8 cellular contexts compared by ENCODE assay signal in the genomic region with DNA sequence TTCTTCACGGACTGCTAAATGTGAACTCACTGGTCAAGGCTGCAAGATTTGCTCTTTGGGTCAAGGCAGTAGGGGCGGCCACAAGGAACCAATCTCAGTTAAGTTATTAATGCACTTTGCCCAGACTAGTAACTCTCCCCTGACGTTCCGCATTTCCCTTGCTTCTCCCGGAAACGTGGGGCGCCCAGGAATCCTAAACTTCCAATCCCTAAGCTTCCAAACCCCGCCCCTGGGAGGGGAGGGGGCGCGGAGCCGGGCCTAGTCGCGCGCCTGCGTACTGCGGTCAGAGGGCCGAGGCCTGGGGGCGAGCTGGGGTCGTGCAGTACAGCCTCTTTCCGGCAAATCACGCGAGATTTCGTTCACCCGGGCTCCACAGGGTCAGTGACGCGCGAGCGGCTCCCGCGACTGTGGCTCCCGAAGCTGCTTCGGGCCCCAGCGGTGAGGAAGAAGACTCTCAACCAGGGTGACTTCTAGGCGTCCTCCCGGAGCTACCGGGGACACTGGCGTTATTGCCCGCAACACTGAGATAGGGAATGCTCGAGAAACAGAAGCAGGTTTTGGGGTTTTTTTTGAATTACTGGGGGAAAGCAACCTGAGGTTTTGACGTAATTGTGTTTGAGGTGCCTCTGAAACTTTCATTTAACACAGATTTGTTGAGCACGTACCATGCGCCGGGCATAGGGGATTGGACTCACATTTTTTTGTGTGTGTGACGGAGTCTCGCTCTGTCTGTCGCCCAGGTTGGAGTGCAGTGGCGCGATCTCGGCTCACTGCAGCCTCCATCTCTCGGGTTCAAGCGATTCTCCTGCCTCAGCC. TPM values are rescaled to one million over a fixed set of nuclear protein-coding genes. Genes with fewer than 3 reads are reported as not detected.
DNase-seq lines count a peak whose midpoint lies in the region; ATAC-seq and TF ChIP-seq lines count a peak whose summit lies in the region.

A gene (plus strand): TSS at position 265 of the 816 bp plus-strand sequence. CDS start 7,032 bp downstream, outside the sequence.

- H3K36me3 Mint-ChIP-seq in activated B cell treated with CpG ODN at 0.5 μM for 24 hours (ENCODE audit: low read depth) (peaks cover 6% of the 10 kb centered on the region), immature natural killer cell (no peaks in the 10 kb centered on the region)

- peak within 1 kb of the TSS; percentile 96 for H3K27ac Mint-ChIP-seq in activated B cell treated with CpG ODN at 0.5 μM for 24 hours
- peak within 1 kb of the TSS; percentile 96 to 99 (median 98) for H3K27ac Mint-ChIP-seq in immature natural killer cell

- POLR2A ChIA-PET in activated B cell treated with CpG ODN at 0.5 μM for 24 hours (lab: Charles Lee): interaction anchor here (0.5 to 3.6 kb wide), 15 partner anchors 22 to 361 kb away, joined by 3 to 30 read pairs (median 4); a partner anchor contains a TSS

- H3K4me3 Mint-ChIP-seq in activated B cell treated with CpG ODN at 0.5 μM for 24 hours (peak within 1 kb of the TSS; percentile 93), immature natural killer cell (peak within 1 kb of the TSS; percentile 95 to 99 (median 97))

- ATAC-seq in GM18907 (IDR thresholded peaks at IDR 0.05; ENCODE audit: unreplicated experiment) (peak; percentile 88), HG03175 (IDR thresholded peaks at IDR 0.05; ENCODE audit: unreplicated experiment) (peak; percentile 87), activated B cell treated with CpG ODN at 0.5 μM for 24 hours (ENCODE audit: low read depth) (peak; percentile 96)

- intact Hi-C loops in activated B cell treated with CpG ODN at 0.5 μM for 24 hours (cut with micrococcal nuclease): loop anchor here (1.0 to 5.0 kb wide), 3 partner anchors 35 to 231 kb away; a partner anchor contains a TSS

- in situ Hi-C loops in ACHN (cut with HindIII; ENCODE audit: low pct_ligation_motif_present, low pct_unique_long_range_greater_than_20kb, low sequenced_read_pairs): no loop called here

- no peaks in the 10 kb centered on the region for H3K9me3 Mint-ChIP-seq in activated B cell treated with CpG ODN at 0.5 μM for 24 hours
- H3K9me3 Mint-ChIP-seq in immature natural killer cell: no peaks in the 10 kb centered on the region

- H3K4me1 Mint-ChIP-seq in activated B cell treated with CpG ODN at 0.5 μM for 24 hours (peaks cover 21% of the 10 kb centered on the region), immature natural killer cell (peaks cover 21% of the 10 kb centered on the region in 2 donors)

- peak within 1 kb of the TSS; percentile 97 for H3K27ac ChIP-seq in caudate nucleus (ENCODE audit: low read depth, low read length)

- no peaks in the 10 kb centered on the region for H3K27me3 Mint-ChIP-seq in activated B cell treated with CpG ODN at 0.5 μM for 24 hours
- H3K27me3 Mint-ChIP-seq in immature natural killer cell (ENCODE audit: low read depth in 3 of 3): peaks cover 0 to 13% (median 9%) of the 10 kb centered on the region in 3 donors

- TF ChIP-seq CTCF in activated B cell treated with CpG ODN at 0.5 μM for 24 hours (IDR thresholded peaks at IDR 0.05): no peak

- DNase-seq in ACHN (peak; percentile 97), NCI-H226 (peak; percentile 95), activated B cell treated with CpG ODN at 0.5 μM for 24 hours (peak; percentile 81), caudate nucleus (lab: John Stamatoyannopoulos, UW) (peak; percentile 62 to 96 (median 89)), immature natural killer cell (peak; percentile 92 to 94 (median 92)), smooth muscle cell of the brain vasculature (ENCODE audit: low read depth, low spot score) (peak; percentile 91)

- CTCF ChIA-PET in activated B cell treated with CpG ODN at 0.5 μM for 24 hours (lab: Charles Lee): interaction anchor here (1.2 to 2.6 kb wide), 4 partner anchors 24 to 122 kb away, joined by 3 to 8 read pairs (median 3); no protein-coding TSS in a partner anchor

RNA-seq across cellular contexts. Expression of the gene that starts here (rescaled TPM):
- total RNA-seq in activated B cell treated with CpG ODN at 0.5 μM for 24 hours: 4.6 and 4.8 TPM in 2 replicates
- polyA plus RNA-seq in immature natural killer cell: 1 to 10 TPM in 2 of 3 donors, under 1 TPM in 1; 0.76 to 1.6 (median 1.0) TPM

Comparison
In these comparisons a context has a peak if more than half of its experiments do, and no peak if none do; other contexts are left out.
1. Peak in every context shown above with its lines: DNase-seq, ATAC-seq and H3K27ac ChIP-seq.